25 cellular contexts compared by ENCODE assay signal in the genomic region with DNA sequence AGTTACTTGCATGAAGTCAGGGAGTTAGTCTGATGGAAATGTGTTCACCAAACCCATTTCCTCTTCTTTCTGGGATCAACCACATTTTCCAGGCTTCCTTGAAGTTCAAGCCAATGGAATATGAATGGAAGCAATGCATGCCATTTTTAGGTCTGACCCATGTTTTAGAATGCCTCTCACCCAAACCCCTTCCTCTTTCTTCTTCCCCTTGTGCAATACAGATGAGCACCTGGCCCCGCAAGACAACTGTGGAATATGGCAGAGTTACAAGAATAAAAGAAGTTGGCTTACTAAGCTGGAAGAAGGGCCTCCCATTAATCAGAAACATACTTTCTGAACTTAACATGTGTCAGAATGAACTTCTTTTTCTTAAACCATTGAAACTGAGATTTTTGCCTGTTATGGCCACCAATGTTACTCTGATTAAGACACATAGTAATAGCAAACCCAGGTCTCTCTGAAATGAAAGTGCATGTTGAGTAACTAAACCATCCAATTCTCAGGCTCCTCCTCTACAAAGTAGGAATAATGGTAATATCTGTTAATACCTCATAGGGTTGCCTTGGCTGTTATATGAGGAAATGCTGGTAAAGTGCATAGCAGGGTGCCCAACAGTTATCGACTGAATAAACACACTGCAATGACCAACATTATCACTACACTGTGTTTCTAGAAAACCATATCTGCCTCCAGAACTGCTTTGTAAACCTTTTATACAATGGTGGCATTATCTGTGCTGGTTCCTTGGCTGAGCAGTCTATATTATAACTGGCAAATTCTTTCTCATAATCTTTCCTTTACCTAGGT.
DNase-seq lines count a peak whose midpoint lies in the region; ATAC-seq and TF ChIP-seq lines count a peak whose summit lies in the region.
"Had no signal": no experiment of that assay in that cellular context is flagged by ENCODE, and none has a peak within 500 bp of the region (broad histone marks: within the 10 kb centered on the region; RNA-seq: fewer than 3 reads in every experiment).

No MANE protein-coding gene starts in this region.

- H2BK5ac ChIP-seq in mesenchymal stem cell (ENCODE audit: low read depth, low read length, poor library complexity, severe bottlenecking) = no peak overlapping the region

- no peak overlapping the region for H2BK12ac ChIP-seq in mesenchymal stem cell (ENCODE audit: low read length in 2 of 2)

- H3K9me3 ChIP-seq in mesenchymal stem cell (ENCODE audit: control insufficient read depth, low read length) = peaks cover 9% of the 10 kb centered on the region
- H3K9me3 ChIP-seq: breast epithelium, transverse colon had no signal

- no peak overlapping the region for H3K4me3 Mint-ChIP-seq in immature natural killer cell
- H3K4me3 Mint-ChIP-seq: activated CD4-positive, alpha-beta T cell treated with anti-CD3 and anti-CD28 coated beads for 36 hours; CD4-positive, alpha-beta memory T cell; H9; stimulated activated memory B cell treated with anti-CD40 and anti-IgM and Interleukin-4, amounts not matched to agents 10 μg/mL and 1 μg/mL and 100 μg/mL, for 72 hours; T-helper 2 cell treated with Interferon-gamma antibody and Interleukin-4, amounts not matched to agents 5 μg/mL and 100 μg/mL, for 36 hours had no signal

- H3K79me1 ChIP-seq in mesenchymal stem cell (replicated peaks; ENCODE audit: low read length, poor library complexity, severe bottlenecking) = no peaks in the 10 kb centered on the region

- no peaks in the 10 kb centered on the region for H3K36me3 Mint-ChIP-seq in immature natural killer cell
- H3K36me3 Mint-ChIP-seq: activated naive CD4-positive, alpha-beta T cell treated with anti-CD3 and anti-CD28 coated beads, Interleukin-2, amount 50 U/mL, for 72 hours; CD4-positive, alpha-beta memory T cell; stimulated activated memory B cell treated with anti-CD40 and anti-IgM and Interleukin-4, amounts not matched to agents 10 μg/mL and 1 μg/mL and 100 μg/mL, for 72 hours had no signal

- no peak overlapping the region for H4K91ac ChIP-seq in mesenchymal stem cell (ENCODE audit: low read length)

- H3K9me3 Mint-ChIP-seq in immature natural killer cell = peaks cover 0 to 1% (median 0%) of the 10 kb centered on the region in 6 donors
- H3K9me3 Mint-ChIP-seq: activated naive CD4-positive, alpha-beta T cell treated with anti-CD3 and anti-CD28 coated beads, Interleukin-2, amount 50 U/mL, for 72 hours; activated T-helper 2 cell treated with anti-CD3 and anti-CD28 coated beads, Interferon-gamma antibody, Interleukin-2, Interleukin-4, amounts not matched to agents 10 μg/mL and 5 μg/mL and 100 μg/mL, durations not matched to agents 14 hours and 24 hours and 36 hours; T-helper 2 cell treated with Interferon-gamma antibody and Interleukin-4, amounts not matched to agents 5 μg/mL and 100 μg/mL, for 36 hours had no signal

- no peak overlapping the region for H4K8ac ChIP-seq in mesenchymal stem cell (ENCODE audit: low read length)

- no peak overlapping the region for H3K9ac ChIP-seq in mesenchymal stem cell (ENCODE audit: low read length)

- no peak for TF ChIP-seq CTCF in GM12865 (IDR thresholded peaks at IDR 0.05; ENCODE audit: insufficient read depth, low read depth, low read length, missing control alignments)
- no peak for TF ChIP-seq CTCF in choroid plexus epithelial cell (conservative IDR thresholded peaks at IDR 0.05; ENCODE audit: low read depth, low read length)

- H3K4me3 ChIP-seq in GM12865 (ENCODE audit: low read depth, low read length) (no peak overlapping the region), choroid plexus epithelial cell (ENCODE audit: low read depth, low read length) (no peak overlapping the region), mesenchymal stem cell (ENCODE audit: insufficient read depth in 1 of 2, low read depth in 1 of 2, low read length in 2 of 2) (no peak overlapping the region)
- H3K4me3 ChIP-seq: breast epithelium, PC-9, transverse colon had no signal

- H3K27ac ChIP-seq in mesenchymal stem cell (ENCODE audit: low read length, poor library complexity, severe bottlenecking) = no peak overlapping the region
- H3K27ac ChIP-seq: breast epithelium, PC-9, transverse colon, VCaP had no signal

- H2AK5ac ChIP-seq in mesenchymal stem cell (ENCODE audit: low read length, severe bottlenecking) = no peak overlapping the region

- no peaks in the 10 kb centered on the region for H3K27me3 ChIP-seq in mesenchymal stem cell (ENCODE audit: control insufficient read depth in 1 of 2, insufficient read depth in 1 of 2, low read length in 2 of 2)
- H3K27me3 ChIP-seq: breast epithelium, transverse colon had no signal

- no peak overlapping the region for H2BK120ac ChIP-seq in mesenchymal stem cell (ENCODE audit: low read depth, low read length)

- H2BK15ac ChIP-seq in mesenchymal stem cell (ENCODE audit: low read depth, poor library complexity, severe bottlenecking) = no peak overlapping the region

- ATAC-seq in HG03442 (IDR thresholded peaks at IDR 0.05; ENCODE audit: unreplicated experiment) = peak; percentile 52
- ATAC-seq: activated CD4-positive, alpha-beta T cell treated with anti-CD3 and anti-CD28 coated beads for 36 hours; activated naive CD4-positive, alpha-beta T cell treated with anti-CD3 and anti-CD28 coated beads, Interleukin-2, amount 50 U/mL, for 72 hours; left cardiac atrium; stimulated activated memory B cell treated with anti-CD40 and anti-IgM and Interleukin-4, amounts not matched to agents 10 μg/mL and 1 μg/mL and 100 μg/mL, for 72 hours had no signal

- peaks cover 2 to 11% of the 10 kb centered on the region in 2 donors for H3K4me1 Mint-ChIP-seq in immature natural killer cell
- H3K4me1 Mint-ChIP-seq: activated CD4-positive, alpha-beta T cell treated with anti-CD3 and anti-CD28 coated beads for 36 hours; stimulated activated memory B cell treated with anti-CD40 and anti-IgM and Interleukin-4, amounts not matched to agents 10 μg/mL and 1 μg/mL and 100 μg/mL, for 72 hours had no signal

- no peak overlapping the region for H3K4me2 ChIP-seq in mesenchymal stem cell (ENCODE audit: low read length, poor library complexity, severe bottlenecking)
- H3K4me2 ChIP-seq: PC-9 had no signal

- H3K36me3 ChIP-seq in mesenchymal stem cell (ENCODE audit: control insufficient read depth in 1 of 2, insufficient read depth in 2 of 2, low read depth in 1 of 2, low read length in 2 of 2) = no peaks in the 10 kb centered on the region
- H3K36me3 ChIP-seq: breast epithelium, transverse colon had no signal

- no peak overlapping the region for H3K18ac ChIP-seq in mesenchymal stem cell (ENCODE audit: low read depth in 1 of 2, low read length in 2 of 2)

- H3K14ac ChIP-seq in mesenchymal stem cell (ENCODE audit: low read length in 2 of 2) = no peak overlapping the region

- WGBS in mesenchymal stem cell = 100% methylated on average over 1 of the region's 2 CpGs

- H3K27me3 Mint-ChIP-seq in immature natural killer cell (ENCODE audit: low read depth in 3 of 3) = peaks cover 5 to 7% (median 6%) of the 10 kb centered on the region in 3 donors
- H3K27me3 Mint-ChIP-seq: activated CD4-positive, alpha-beta T cell treated with anti-CD3 and anti-CD28 coated beads for 36 hours; stimulated activated memory B cell treated with anti-CD40 and anti-IgM and Interleukin-4, amounts not matched to agents 10 μg/mL and 1 μg/mL and 100 μg/mL, for 72 hours had no signal

- DNase-seq in GM12865 (ENCODE audit: low read depth) (peak; percentile 48), NCI-H146 treated with DMSO at 0.1 percent for 48 hours (lab: John Stamatoyannopoulos, UW; ENCODE audit: unreplicated experiment) (peak; percentile 41), choroid plexus epithelial cell (ENCODE audit: low read depth) (peak; percentile 23), middle frontal gyrus (ENCODE audit: extremely low spot score, low spot score) (no peak), immature natural killer cell (no peak), mesenchymal stem cell (no peak), NCI-H226 (no peak)
- DNase-seq: activated CD4-positive, alpha-beta T cell treated with anti-CD3 and anti-CD28 coated beads for 36 hours; activated T-cell treated with anti-CD3 and anti-CD28 coated beads for 4 hours; amygdala; CD4-positive, alpha-beta memory T cell; H9; hippocampal formation; left cardiac atrium; NCI-H1436; PC-9; Right ventricle myocardium superior; transverse colon had no signal

- no peak overlapping the region for H3K27ac Mint-ChIP-seq in immature natural killer cell
- H3K27ac Mint-ChIP-seq: activated CD4-positive, alpha-beta T cell treated with anti-CD3 and anti-CD28 coated beads for 36 hours; activated naive CD4-positive, alpha-beta T cell treated with anti-CD3 and anti-CD28 coated beads, Interleukin-2, amount 50 U/mL, for 72 hours; activated T-helper 2 cell treated with anti-CD3 and anti-CD28 coated beads, Interferon-gamma antibody, Interleukin-2, Interleukin-4, amounts not matched to agents 10 μg/mL and 5 μg/mL and 100 μg/mL, durations not matched to agents 14 hours and 24 hours and 36 hours; CD4-positive, alpha-beta memory T cell; H9; stimulated activated memory B cell treated with anti-CD40 and anti-IgM and Interleukin-4, amounts not matched to agents 10 μg/mL and 1 μg/mL and 100 μg/mL, for 72 hours; T-helper 2 cell treated with Interferon-gamma antibody and Interleukin-4, amounts not matched to agents 5 μg/mL and 100 μg/mL, for 36 hours had no signal

- H3K4me1 ChIP-seq in mesenchymal stem cell (ENCODE audit: control insufficient read depth, insufficient read depth, low read depth, low read length) = no peaks in the 10 kb centered on the region
- H3K4me1 ChIP-seq: breast epithelium, transverse colon had no signal

- H3K23ac ChIP-seq in mesenchymal stem cell (ENCODE audit: low read length in 2 of 2) = no peak overlapping the region

- no peak overlapping the region for H3K4ac ChIP-seq in mesenchymal stem cell (ENCODE audit: low read depth in 1 of 2, low read length in 2 of 2)

- H2AFZ ChIP-seq in mesenchymal stem cell (ENCODE audit: low read depth, low read length) = no peak overlapping the region
- H2AFZ ChIP-seq: PC-9 had no signal

Comparison
In these comparisons a context has a peak if more than half of its experiments do, and no peak if none do; other contexts are left out.
1. DNase-seq: peak in GM12865 (single experiment), NCI-H146 treated with DMSO at 0.1 percent for 48 hours (single experiment) and choroid plexus epithelial cell (single experiment); none in middle frontal gyrus (single experiment), immature natural killer cell (0 of 3), mesenchymal stem cell (single experiment) and NCI-H226 (single experiment).